In genomic region chr2:86271248-86271647, GRCh38 we compare ENCODE assay signal across 30 cellular contexts.
"Had no signal": no experiment of that assay in that cellular context is flagged by ENCODE, and none has a peak within 500 bp of the region (broad histone marks: within the 10 kb centered on the region; RNA-seq: fewer than 3 reads in every experiment).

No MANE protein-coding gene starts in this region.

- H3K36me3 ChIP-seq: adrenal gland, gastrocnemius medialis, heart left ventricle had no signal

- DNase-seq: activated CD4-positive, alpha-beta memory T cell treated with anti-CD3 and anti-CD28 coated beads, Interleukin-2, amount 10 ng/mL, durations not matched to agents 7 days and 5 days; activated CD4-positive, alpha-beta T cell treated with anti-CD3 and anti-CD28 coated beads for 1 hour; activated CD4-positive, alpha-beta T cell treated with anti-CD3 and anti-CD28 coated beads for 4 hours; activated CD4-positive, alpha-beta T cell treated with anti-CD3 and anti-CD28 coated beads, Interleukin-2, amount 10 ng/mL, durations not matched to agents 7 days and 5 days; activated CD4-positive, alpha-beta T cell treated with anti-CD3 and anti-CD28 coated beads, Interleukin-2, amount 50 U/mL, for 4 hours; activated CD8-positive, alpha-beta memory T cell treated with anti-CD3 and anti-CD28 coated beads, Interleukin-2, amount 50 U/mL, for 48 hours; activated effector memory CD4-positive, alpha-beta T cell treated with anti-CD3 and anti-CD28 coated beads, Interleukin-2, amount 50 U/mL, for 16 hours; activated naive CD4-positive, alpha-beta T cell treated with anti-CD3 and anti-CD28 coated beads for 36 hours; activated naive CD8-positive, alpha-beta T cell treated with anti-CD3 and anti-CD28 coated beads for 36 hours; activated naive CD8-positive, alpha-beta T cell treated with anti-CD3 and anti-CD28 coated beads, Interleukin-2, amount 50 U/mL, for 24 hours; activated T-cell treated with anti-CD3 and anti-CD28 coated beads for 4 hours; activated T-cell treated with anti-CD3 and anti-CD28 coated beads, Interleukin-2, amount 50 U/mL, for 24 hours; adrenal gland; amygdala; aorta; body of pancreas; caudate nucleus; cortex of kidney; dermis blood vessel endothelial cell; effector CD4-positive, alpha-beta T cell; effector memory CD8-positive, alpha-beta T cell; erythroblast; foreskin keratinocyte; gastrocnemius medialis; glutamatergic neuron; heart left ventricle; T-helper 17 cell; T1000 had no signal

- ATAC-seq: activated naive CD8-positive, alpha-beta T cell treated with anti-CD3 and anti-CD28 coated beads, Interleukin-2, amount 50 U/mL, for 24 hours; body of pancreas; effector memory CD8-positive, alpha-beta T cell; foreskin keratinocyte; gastrocnemius medialis; heart left ventricle; T-helper 17 cell had no signal

- H3K4me1 ChIP-seq: foreskin keratinocyte had no signal

- FAIRE-seq: colon had no signal

- H3K27me3 ChIP-seq: adrenal gland, body of pancreas, esophagus muscularis mucosa, gastrocnemius medialis, heart left ventricle had no signal

- H3K27ac ChIP-seq: adrenal gland, body of pancreas, esophagus muscularis mucosa, foreskin keratinocyte, gastrocnemius medialis, heart left ventricle had no signal

- H3K4me3 ChIP-seq: adrenal gland, body of pancreas, esophagus muscularis mucosa, gastrocnemius medialis, heart left ventricle had no signal
